13 cellular contexts compared by ENCODE assay signal in genomic region chr7:1670894-1671875, GRCh38. TPM values are rescaled to one million over a fixed set of nuclear protein-coding genes. Genes with fewer than 3 reads are reported as not detected.
DNase-seq lines count a peak whose midpoint lies in the region; ATAC-seq and TF ChIP-seq lines count a peak whose summit lies in the region.
"Had no signal": no experiment of that assay in that cellular context is flagged by ENCODE, and none has a peak within 500 bp of the region (broad histone marks: within the 10 kb centered on the region; RNA-seq: fewer than 3 reads in every experiment).

No MANE protein-coding gene starts in this region.

- no peak for TF ChIP-seq EP300 in neural cell (conservative IDR thresholded peaks at IDR 0.05; ENCODE audit: poor library complexity, severe bottlenecking)

- H3K23ac ChIP-seq in IMR-90 (ENCODE audit: low read depth, low read length), result no peak overlapping the region

- H3K9me2 ChIP-seq in neural cell (ENCODE audit: insufficient read depth, low read length), result no peaks in the 10 kb centered on the region

- DNase-seq in AG09309 (ENCODE audit: low read depth), result no peak
- no peak for DNase-seq in IMR-90
- DNase-seq in heart left ventricle, result peak in 2 of 5 donors; percentile 15 to 49
- DNase-seq in HuH-7.5 (ENCODE audit: low spot score), result no peak
- no peak for DNase-seq in NOMO-1 treated with dmso at 0.1 percent for 144 hours (lab: John Stamatoyannopoulos, UW; ENCODE audit: unreplicated experiment)
- no peak for DNase-seq in testis
- DNase-seq: foreskin keratinocyte, NCI-H1048 had no signal

- no peak overlapping the region for H3K27ac ChIP-seq in IMR-90 (ENCODE audit: insufficient read depth, low read length)
- no peak overlapping the region for H3K27ac ChIP-seq in heart left ventricle
- H3K27ac ChIP-seq in neural cell (ENCODE audit: low read length), result no peak overlapping the region
- no peak overlapping the region for H3K27ac ChIP-seq in testis
- H3K27ac ChIP-seq: body of pancreas, foreskin keratinocyte had no signal

- H3K56ac ChIP-seq in IMR-90 (ENCODE audit: extremely low read depth, insufficient read depth, low read length), result no peak overlapping the region

- H4K8ac ChIP-seq in IMR-90 (ENCODE audit: low read depth in 2 of 2, low read length in 2 of 2), result no peak overlapping the region

- no peaks in the 10 kb centered on the region for H3F3A ChIP-seq in neural cell (ENCODE audit: insufficient read depth, low read length, poor library complexity, severe bottlenecking)

- H2BK20ac ChIP-seq in IMR-90 (ENCODE audit: low read depth, low read length), result no peak overlapping the region

- peaks cover 24% of the 10 kb centered on the region for H3K79me2 ChIP-seq in neural cell (replicated peaks; ENCODE audit: insufficient read depth, low read length)

- H4K20me1 ChIP-seq in IMR-90 (ENCODE audit: insufficient read depth, low read length) (no peaks in the 10 kb centered on the region; the same call in none of the 2 replicates), neural cell (ENCODE audit: insufficient read depth) (no peaks in the 10 kb centered on the region)

- no peaks in the 10 kb centered on the region for H3K36me3 ChIP-seq in IMR-90 (ENCODE audit: control insufficient read depth, insufficient read depth, low read length)
- H3K36me3 ChIP-seq in heart left ventricle, result no peaks in the 10 kb centered on the region
- H3K36me3 ChIP-seq in neural cell (ENCODE audit: insufficient read depth, low read length), result no peaks in the 10 kb centered on the region
- no peaks in the 10 kb centered on the region for H3K36me3 ChIP-seq in testis (ENCODE audit: low read depth, missing control alignments)

- no peaks in the 10 kb centered on the region for H3K9me1 ChIP-seq in IMR-90 (ENCODE audit: insufficient read depth, low read length)

- H3K27me3 ChIP-seq in IMR-90 (ENCODE audit: control insufficient read depth, insufficient read depth, low read length) (peaks cover 57% of the 10 kb centered on the region), heart left ventricle (peaks cover 0 to 60% (median 13%) of the 10 kb centered on the region in 9 donors), neural cell (ENCODE audit: insufficient read depth, low read depth, low read length) (no peaks in the 10 kb centered on the region), testis (no peaks in the 10 kb centered on the region)

- H2AK5ac ChIP-seq in IMR-90 (ENCODE audit: low read depth, low read length), result no peak overlapping the region

- no peak overlapping the region for H2BK5ac ChIP-seq in IMR-90 (ENCODE audit: low read depth, low read length, poor library complexity, severe bottlenecking)

- H3K4me1 ChIP-seq in IMR-90 (ENCODE audit: control insufficient read depth, insufficient read depth, low read length), result peaks cover 2% of the 10 kb centered on the region; the same call in 1 of the 2 replicates
- H3K4me1 ChIP-seq in heart left ventricle, result peaks cover 0 to 48% (median 30%) of the 10 kb centered on the region in 12 donors
- H3K4me1 ChIP-seq in testis, result peaks cover 12% of the 10 kb centered on the region
- H3K4me1 ChIP-seq: foreskin keratinocyte had no signal

- H3K4ac ChIP-seq in IMR-90 (ENCODE audit: low read depth, low read length), result no peak overlapping the region

- no peaks in the 10 kb centered on the region for H3K79me1 ChIP-seq in IMR-90 (ENCODE audit: low read depth in 1 of 2, low read length in 2 of 2)

- TF ChIP-seq POLR2A in IMR-90 (IDR thresholded peaks at IDR 0.05; ENCODE audit: low read depth, low read length) (no peak), heart left ventricle (IDR thresholded peaks at IDR 0.05) (no peak), testis (IDR thresholded peaks at IDR 0.05) (no peak)

- BruUV-seq in IMR-90 (replicated peaks; lab: Mats Ljungman, UMichigan), result no TSS peak

- H3K9ac ChIP-seq in IMR-90 (ENCODE audit: low read depth, low read length), result no peak overlapping the region
- H3K9ac ChIP-seq in neural cell (ENCODE audit: low read length), result peak overlapping the region; percentile 53

- no peak overlapping the region for H4K5ac ChIP-seq in IMR-90 (ENCODE audit: low read depth, low read length)

- ATAC-seq in IMR-90 (ENCODE audit: low read depth) (no peak), heart left ventricle (no peak), GM21619 (IDR thresholded peaks at IDR 0.05; ENCODE audit: unreplicated experiment) (no peak)
- ATAC-seq: activated CD4-positive, CD25-positive, alpha-beta regulatory T cell treated with anti-CD3 and anti-CD28 coated beads, Interleukin-2, amount 50 U/mL, for 24 hours; body of pancreas; foreskin keratinocyte; natural killer cell treated with Interleukin-12 subunit alpha and Interleukin-12 subunit beta and Interleukin-15 and Interleukin-18, amount 100 ng/mL, for 72 hours had no signal

- H3K9me3 ChIP-seq in IMR-90 (ENCODE audit: control insufficient read depth, insufficient read depth, low read length) (no peaks in the 10 kb centered on the region), heart left ventricle (no peaks in the 10 kb centered on the region), neural cell (ENCODE audit: low read length) (no peaks in the 10 kb centered on the region), testis (no peaks in the 10 kb centered on the region)
- H3K9me3 ChIP-seq: body of pancreas had no signal

- in situ Hi-C loops in IMR-90 (cut with MboI; ENCODE audit: low sequenced_read_pairs), result no loop called here

- CTCF ChIA-PET in IMR-90 (lab: Yijun Ruan, JAX), result no interaction called here

- dilution Hi-C loops in IMR-90 (cut with HindIII; ENCODE audit: low sequenced_read_pairs, unreplicated experiment), result no loop called here

- TF ChIP-seq CTCF in AG09309 (IDR thresholded peaks at IDR 0.05; ENCODE audit: control insufficient read depth, insufficient read depth, low read depth, low read length, missing control alignments) (no peak), IMR-90 (conservative IDR thresholded peaks at IDR 0.05; ENCODE audit: low read depth, low read length) (no peak), heart left ventricle (IDR thresholded peaks at IDR 0.05) (no peak), neural cell (IDR thresholded peaks at IDR 0.05; ENCODE audit: poor library complexity, severe bottlenecking) (no peak), testis (IDR thresholded peaks at IDR 0.05) (no peak)

- no peak overlapping the region for H3K14ac ChIP-seq in IMR-90 (replicated peaks; ENCODE audit: low read depth, low read length)

- POLR2A ChIA-PET in IMR-90 (lab: Charles Lee; ENCODE audit: unreplicated experiment), result no interaction called here

- H3K4me2 ChIP-seq in IMR-90 (ENCODE audit: low read depth, low read length) (no peak overlapping the region), neural cell (ENCODE audit: low read length) (no peak overlapping the region)

- H4K91ac ChIP-seq in IMR-90 (ENCODE audit: insufficient read depth, low read depth, low read length), result no peak overlapping the region

- H2BK120ac ChIP-seq in IMR-90 (ENCODE audit: low read depth, low read length), result no peak overlapping the region

- peak overlapping the region; percentile 55 for H3K4me3 ChIP-seq in AG09309 (ENCODE audit: control insufficient read depth, low read depth, low read length)
- peak overlapping the region; percentile 37 for H3K4me3 ChIP-seq in IMR-90 (ENCODE audit: insufficient read depth, low read depth, low read length)
- peak overlapping the region in 11 of 12 donors; percentile 37 to 67 (median 57) for H3K4me3 ChIP-seq in heart left ventricle
- H3K4me3 ChIP-seq in neural cell (ENCODE audit: low read length), result peak overlapping the region; percentile 67
- H3K4me3 ChIP-seq in testis, result peak overlapping the region in 1 of 2 donors; percentile 29
- H3K4me3 ChIP-seq: body of pancreas had no signal

- no peak for TF ChIP-seq RAD21 in IMR-90 (IDR thresholded peaks at IDR 0.05; ENCODE audit: low read length)
- TF ChIP-seq RAD21 in neural cell (conservative IDR thresholded peaks at IDR 0.05), result no peak

- WGBS in IMR-90 (ENCODE audit: extremely low coverage in 2 of 2, insufficient read length in 1 of 2), 2 experiments, result 44% methylated on average over 3 of the region's 28 CpGs; no CpG with 5 or more reads in 1 of the 2 experiments
- WGBS in heart left ventricle, 4 donors, result 34 to 58% (median 44%) methylated on average over 16 to 28 of the region's 28 CpGs
- 6 to 32% methylated on average over 16 to 28 of the region's 28 CpGs for WGBS in testis, 2 donors

- intact Hi-C loops in IMR-90 (cut with micrococcal nuclease) (no loop called here), heart left ventricle (cut with DNase I) (no loop called here), testis (cut with DNase I; ENCODE audit: low total_unique reads) (no loop called here)

- H2BK15ac ChIP-seq in IMR-90 (ENCODE audit: low read depth, low read length), result no peak overlapping the region

- peak overlapping the region; percentile 23 for H2AK9ac ChIP-seq in IMR-90 (replicated peaks; ENCODE audit: low read depth, low read length, poor library complexity)

- H3K18ac ChIP-seq in IMR-90 (ENCODE audit: low read depth, low read length), result no peak overlapping the region

- H2AFZ ChIP-seq in IMR-90 (replicated peaks; ENCODE audit: low read length, poor library complexity) (no peak overlapping the region), neural cell (ENCODE audit: low read depth, low read length) (no peak overlapping the region)

TF ChIP-seq in IMR-90, 13 proteins besides CTCF, POLR2A, EP300 and RAD21 (continues in another document):
- TF ChIP-seq MXI1 (IDR thresholded peaks at IDR 0.05; ENCODE audit: borderline replicate concordance, low read depth, low read length), result no peak
- TF ChIP-seq RCOR1 (IDR thresholded peaks at IDR 0.05; ENCODE audit: insufficient replicate concordance, low read length), result no peak
- no peak for TF ChIP-seq CEBPB (IDR thresholded peaks at IDR 0.05; ENCODE audit: low read depth, low read length)
- TF ChIP-seq MAFK (IDR thresholded peaks at IDR 0.05; ENCODE audit: low read depth, low read length), result no peak

RNA-seq across cellular contexts. Expression of gene ELFN1, which starts 1.1 kb away (rescaled TPM):
- total RNA-seq in IMR-90 (2012; rRNA removed), result 1.6 and 2.2 TPM in 2 replicates
- 5.2 and 7.8 TPM in 2 replicates for polyA plus RNA-seq in IMR-90 (2012; rRNA removed)
- polyA plus RNA-seq in IMR-90 (2012; cell fraction: cytosol; rRNA removed), result 3.9 and 10.2 TPM in 2 replicates
- polyA plus RNA-seq in IMR-90 (2012; cell fraction: nucleus; rRNA removed; ENCODE audit: low replicate concordance), result 3.8 and 9.6 TPM in 2 replicates
- 10 to 100 TPM in 1 of 9 donors, 1 to 10 TPM in 8; 3.8 to 18.6 (median 6.8) TPM for total RNA-seq in heart left ventricle
- polyA plus RNA-seq in heart left ventricle, result 1 to 10 TPM; 2.6 to 5.9 TPM
- 11.8 and 13.9 TPM in 2 replicates for polyA plus RNA-seq in neural cell
- polyA minus RNA-seq in neural cell, result 14.5 and 15.8 TPM in 2 replicates
- 1 to 10 TPM; 2.8 to 3.2 TPM for total RNA-seq in testis
- 2.3 TPM for polyA plus RNA-seq in testis (ENCODE audit: insufficient read depth, low read depth, low replicate concordance)
- total RNA-seq: foreskin keratinocyte had no signal
